Comparison of ENCODE assay signal across 9 cellular contexts in the genomic region with DNA sequence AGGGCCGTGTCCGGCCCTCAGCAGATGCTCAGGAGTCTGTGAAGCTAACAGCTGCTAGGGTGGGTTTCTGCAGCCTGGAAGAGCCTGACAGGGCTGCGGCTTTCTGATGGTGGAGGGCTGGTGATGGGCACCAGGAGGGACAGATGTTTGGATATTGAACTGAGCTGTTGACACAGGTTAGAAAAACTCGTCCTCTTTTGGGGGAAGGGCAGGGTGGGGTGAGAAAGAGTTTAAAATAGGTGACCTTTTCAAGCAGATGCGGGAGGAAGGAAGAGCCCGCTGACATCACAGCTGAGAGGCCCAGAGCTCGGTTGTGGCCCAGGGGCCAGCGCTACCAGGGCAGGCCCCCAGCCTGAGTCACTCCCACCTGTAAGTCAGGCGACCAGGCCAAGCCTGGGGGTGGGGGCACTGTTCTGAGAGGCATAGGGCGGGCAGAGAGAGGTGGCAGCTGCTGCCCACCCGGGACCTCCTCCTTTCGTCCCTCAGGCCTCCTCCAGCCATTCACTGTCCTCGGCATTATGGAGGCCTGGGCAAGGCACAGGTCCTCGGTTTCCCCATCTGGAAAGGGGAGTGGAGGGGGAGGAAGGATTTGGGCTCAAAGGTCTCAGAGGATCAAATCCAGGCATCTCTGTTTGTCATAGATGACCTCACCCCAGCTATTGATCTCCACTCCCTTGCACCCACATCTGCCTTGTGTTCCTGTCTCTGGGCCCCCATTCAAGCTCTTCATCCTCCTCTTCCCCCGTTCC. TPM values are rescaled to one million over a fixed set of nuclear protein-coding genes. Genes with fewer than 3 reads are reported as not detected.
A peak's percentile ranks its signal among the peaks of the same experiment; 100 is the strongest.
DNase-seq lines count a peak whose midpoint lies in the region; ATAC-seq, FAIRE-seq and TF ChIP-seq lines count a peak whose summit lies in the region.
"Had no signal": no experiment of that assay in that cellular context is flagged by ENCODE, and none has a peak within 500 bp of the region (broad histone marks: within the 10 kb centered on the region; RNA-seq: fewer than 3 reads in every experiment).

No MANE protein-coding gene starts in this region.

- no peak overlapping the region for H3K4me2 ChIP-seq in neuronal stem cell (ENCODE audit: insufficient read depth, low read length, poor library complexity, severe bottlenecking)
- H3K4me2 ChIP-seq: KMS-11 had no signal

- TF ChIP-seq CTCF in dorsolateral prefrontal cortex (IDR thresholded peaks at IDR 0.05 in 54 of 56, conservative IDR thresholded peaks at IDR 0.05 in 2 of 56; ENCODE audit: low read depth in 1 of 56, partially characterized antibody in 56 of 56): no peak

- H2BK120ac ChIP-seq in neuronal stem cell (ENCODE audit: low read depth, low read length): no peak overlapping the region

- H3K4ac ChIP-seq in neuronal stem cell (ENCODE audit: low read length): no peak overlapping the region

- H3K18ac ChIP-seq in neuronal stem cell (ENCODE audit: low read length): peak overlapping the region; percentile 88

- H3K9ac ChIP-seq in neuronal stem cell (ENCODE audit: low read depth, low read length, poor library complexity): peak overlapping the region; percentile 4
- H3K9ac ChIP-seq: KMS-11 had no signal

- no peak overlapping the region for H3K27ac ChIP-seq in neuronal stem cell (replicated peaks; ENCODE audit: low read length)
- H3K27ac ChIP-seq in dorsolateral prefrontal cortex: peak overlapping the region in 1 of 59 donors; percentile 36
- H3K27ac ChIP-seq: KMS-11 had no signal

- peak overlapping the region; percentile 19 for H2AFZ ChIP-seq in neuronal stem cell (ENCODE audit: low read length)

- no CpG with 5 or more reads among the region's 15 CpGs for WGBS in neuronal stem cell (ENCODE audit: extremely low coverage in 2 of 2, insufficient read length in 2 of 2, insufficient replicate concordance in 1 of 2), 2 donors

- H3K14ac ChIP-seq in neuronal stem cell (ENCODE audit: low read length): no peak overlapping the region

- H2BK15ac ChIP-seq in neuronal stem cell (ENCODE audit: low read length): peak overlapping the region; percentile 31

- peak; percentile 54 for FAIRE-seq in GM18507 (lab: Jason Lieb, UNC)

- H3K4me3 ChIP-seq in neuronal stem cell (ENCODE audit: low read length in 2 of 2): no peak overlapping the region
- no peak overlapping the region for H3K4me3 ChIP-seq in dorsolateral prefrontal cortex

- H3K9me3 ChIP-seq in neuronal stem cell (replicated peaks in 1 of 2; ENCODE audit: control insufficient read depth in 2 of 2, insufficient read depth in 1 of 2, low read depth in 1 of 2, low read length in 2 of 2): no peaks in the 10 kb centered on the region

- H3K79me1 ChIP-seq in neuronal stem cell (ENCODE audit: low read depth, low read length): no peaks in the 10 kb centered on the region

- no peak overlapping the region for H3K23ac ChIP-seq in neuronal stem cell (ENCODE audit: low read depth, low read length, poor library complexity)

- no peak overlapping the region for H2BK12ac ChIP-seq in neuronal stem cell (ENCODE audit: low read length)

- intact Hi-C loops in dorsolateral prefrontal cortex (cut with DNase I): no loop called here

- H2AK5ac ChIP-seq in neuronal stem cell (ENCODE audit: low read depth, low read length): peak overlapping the region; percentile 50

- no peak overlapping the region for H2BK5ac ChIP-seq in neuronal stem cell (ENCODE audit: low read length)

- no peak overlapping the region for H4K91ac ChIP-seq in neuronal stem cell (ENCODE audit: low read depth, low read length, poor library complexity)

- DNase-seq in GM18507 (ENCODE audit: extremely low spot score, insufficient read length, low read depth) (no peak), neuronal stem cell (ENCODE audit: low spot score) (no peak), T1000 (lab: John Stamatoyannopoulos, UW) (no peak), dorsolateral prefrontal cortex (no peak), AML-193 (lab: John Stamatoyannopoulos, UW) (no peak)
- DNase-seq in activated CD8-positive, alpha-beta memory T cell treated with anti-CD3 and anti-CD28 coated beads, Interleukin-2, amount 50 U/mL, for 48 hours: peak; percentile 81

- ATAC-seq in HG03108 (IDR thresholded peaks at IDR 0.05; ENCODE audit: unreplicated experiment): peak; percentile 53
- no peak for ATAC-seq in GM18519 (IDR thresholded peaks at IDR 0.05; ENCODE audit: low FRiP score, unreplicated experiment)

- no peak overlapping the region for H4K8ac ChIP-seq in neuronal stem cell (ENCODE audit: low read depth, low read length)

- H3K4me1 ChIP-seq in neuronal stem cell (ENCODE audit: control insufficient read depth in 2 of 2, insufficient read depth in 1 of 2, low read depth in 1 of 2, low read length in 2 of 2): peaks cover 6 to 42% of the 10 kb centered on the region in 2 donors

- H3K27me3 ChIP-seq in neuronal stem cell (ENCODE audit: control insufficient read depth in 3 of 3, insufficient read depth in 3 of 3, low read depth in 1 of 3, low read length in 3 of 3) (no peaks in the 10 kb centered on the region), dorsolateral prefrontal cortex (no peaks in the 10 kb centered on the region)

- no peaks in the 10 kb centered on the region for H3K36me3 ChIP-seq in neuronal stem cell (replicated peaks in 1 of 2; ENCODE audit: control insufficient read depth in 2 of 2, insufficient read depth in 2 of 2, low read length in 2 of 2)

RNA-seq across cellular contexts. Expression of gene ID3, which starts 32.3 kb away (rescaled TPM):
- polyA plus RNA-seq in neuronal stem cell (2013, experiment 1 of 2): 99.9 TPM
- 99.2 TPM for polyA plus RNA-seq in neuronal stem cell (2013, experiment 2 of 2)
- 100 to 1,000 TPM in 13 of 120 experiments, 10 to 100 TPM in 107; 20.5 to 247 (median 59.8) TPM for total RNA-seq in dorsolateral prefrontal cortex
